In genomic region chr2:238308177-238308576, GRCh38 we compare ENCODE assay signal across 14 cellular contexts. TPM values are rescaled to one million over a fixed set of nuclear protein-coding genes. Genes with fewer than 3 reads are reported as not detected.
DNase-seq lines count a peak whose midpoint lies in the region; ATAC-seq and TF ChIP-seq lines count a peak whose summit lies in the region.
"Had no signal": no experiment of that assay in that cellular context is flagged by ENCODE, and none has a peak within 500 bp of the region (broad histone marks: within the 10 kb centered on the region; RNA-seq: fewer than 3 reads in every experiment).

No MANE protein-coding gene starts in this region.

- TF ChIP-seq POLR2A in adrenal gland (IDR thresholded peaks at IDR 0.05) = no peak

- H3K27me3 ChIP-seq in adrenal gland = no peaks in the 10 kb centered on the region
- H3K27me3 ChIP-seq: dorsolateral prefrontal cortex had no signal

- no peaks in the 10 kb centered on the region for H3K4me1 ChIP-seq in adrenal gland (replicated peaks in 1 of 2)

- peak; percentile 17 for TF ChIP-seq CTCF in 22Rv1 (IDR thresholded peaks at IDR 0.05)
- TF ChIP-seq CTCF in GM10266 (IDR thresholded peaks at IDR 0.05; ENCODE audit: control insufficient read depth, insufficient read depth, low read depth, missing control alignments) = peak; percentile 28
- peak; percentile 13 for TF ChIP-seq CTCF in foreskin fibroblast (IDR thresholded peaks at IDR 0.05; ENCODE audit: low read depth, low read length)
- no peak for TF ChIP-seq CTCF in adrenal gland (IDR thresholded peaks at IDR 0.05)

- DNase-seq in GM10266 (ENCODE audit: extremely low spot score) (no peak), RPMI7951 (ENCODE audit: low read depth) (peak; percentile 15), foreskin fibroblast (no peak), adrenal gland (no peak)
- no peak for DNase-seq in stimulated activated naive CD4-positive, alpha-beta T cell treated with Interleukin-2 at 50 U/mL for 16 hours (lab: John Stamatoyannopoulos, UW)
- DNase-seq: activated naive CD8-positive, alpha-beta T cell treated with anti-CD3 and anti-CD28 coated beads, Interleukin-2, amount 50 U/mL, for 24 hours; C1 segment of cervical spinal cord; glutamatergic neuron; NCI-H2081 had no signal

- 54 to 79% (median 71%) methylated on average over 2 of the region's 2 CpGs for WGBS in adrenal gland, 4 donors

- no peak overlapping the region for H3K27ac ChIP-seq in 22Rv1
- no peak overlapping the region for H3K27ac ChIP-seq in adrenal gland
- H3K27ac ChIP-seq: dorsolateral prefrontal cortex had no signal

- no peaks in the 10 kb centered on the region for H3K36me3 ChIP-seq in adrenal gland (replicated peaks in 1 of 2)

- no peak for ATAC-seq in GM19023 (IDR thresholded peaks at IDR 0.05; ENCODE audit: unreplicated experiment)
- no peak for ATAC-seq in GM21515 (IDR thresholded peaks at IDR 0.05; ENCODE audit: unreplicated experiment)
- ATAC-seq: activated naive CD8-positive, alpha-beta T cell treated with anti-CD3 and anti-CD28 coated beads, Interleukin-2, amount 50 U/mL, for 24 hours; Panc1 had no signal

- H3K4me3 ChIP-seq in foreskin fibroblast (ENCODE audit: low read depth in 1 of 2, low read length in 2 of 2) (no peak overlapping the region), adrenal gland (no peak overlapping the region)
- H3K4me3 ChIP-seq: dorsolateral prefrontal cortex had no signal

- intact Hi-C loops in adrenal gland (cut with DNase I) = no loop called here

- H3K9me3 ChIP-seq in adrenal gland (replicated peaks in 1 of 3) = no peaks in the 10 kb centered on the region

RNA-seq across cellular contexts. Expression of gene TRAF3IP1, which starts 12.1 kb away (rescaled TPM):
- 5.6 and 7.1 TPM in 2 replicates for total RNA-seq in RPMI7951 (2014; rRNA removed; shearing (Covaris generic))
- 10 to 100 TPM in 5 of 8 donors, 1 to 10 TPM in 3; 5.5 to 17.5 (median 12.4) TPM for total RNA-seq in adrenal gland
- 10 to 100 TPM; 10.1 to 18.5 (median 16.4) TPM for polyA plus RNA-seq in adrenal gland

RNA-seq across cellular contexts. Expression of gene PER2, which starts 19.8 kb away (rescaled TPM):
- 4.0 and 4.2 TPM in 2 replicates for total RNA-seq in RPMI7951 (2014; rRNA removed; shearing (Covaris generic))
- 10 to 100 TPM in 1 of 8 donors, 1 to 10 TPM in 7; 2.5 to 11.4 (median 5.5) TPM for total RNA-seq in adrenal gland
- polyA plus RNA-seq in adrenal gland = 1 to 10 TPM; 1.3 to 7.1 (median 4.7) TPM

Comparison
In these comparisons a context has a peak if more than half of its experiments do, and no peak if none do; other contexts are left out.
1. CTCF ChIP-seq: peak in 22Rv1 (single experiment), GM10266 (single experiment) and foreskin fibroblast (single experiment); none in adrenal gland (0 of 6).